19 cellular contexts compared by ENCODE assay signal in the genomic region with DNA sequence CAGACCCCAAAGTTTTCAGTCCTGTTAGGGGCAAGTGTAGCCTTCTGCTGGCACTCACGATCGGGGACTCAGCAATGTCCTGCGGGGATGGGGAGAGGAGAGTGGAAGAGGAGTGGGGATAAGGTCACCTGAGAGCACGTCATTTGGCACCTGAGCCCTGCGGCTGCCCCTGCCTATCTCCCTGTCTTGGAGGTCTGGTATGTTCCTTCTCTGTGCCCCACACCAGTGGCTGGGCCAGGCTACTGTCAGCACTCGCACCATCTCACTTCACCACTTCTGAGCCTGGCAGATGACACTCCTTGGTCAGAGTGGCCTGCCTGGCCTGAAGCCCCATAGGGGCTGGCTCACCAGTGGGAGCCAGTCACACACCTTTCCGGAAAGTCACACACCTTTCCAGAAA. TPM values are rescaled to one million over a fixed set of nuclear protein-coding genes. Genes with fewer than 3 reads are reported as not detected.
DNase-seq lines count a peak whose midpoint lies in the region; ATAC-seq and TF ChIP-seq lines count a peak whose summit lies in the region.
"Had no signal": no experiment of that assay in that cellular context is flagged by ENCODE, and none has a peak within 500 bp of the region (broad histone marks: within the 10 kb centered on the region; RNA-seq: fewer than 3 reads in every experiment).

No MANE protein-coding gene starts in this region.

- H3K9me3 Mint-ChIP-seq in natural killer cell treated with Interleukin-12 subunit alpha and Interleukin-12 subunit beta and Interleukin-15 and Interleukin-18, amount 100 ng/mL, for 72 hours, result no peaks in the 10 kb centered on the region
- no peaks in the 10 kb centered on the region for H3K9me3 Mint-ChIP-seq in natural killer cell
- no peaks in the 10 kb centered on the region for H3K9me3 Mint-ChIP-seq in chondrocyte (ENCODE audit: low read depth)
- H3K9me3 Mint-ChIP-seq: CD4-positive, alpha-beta T cell had no signal

- H3K4me1 Mint-ChIP-seq in natural killer cell treated with Interleukin-12 subunit alpha and Interleukin-12 subunit beta and Interleukin-15 and Interleukin-18, amount 100 ng/mL, for 72 hours (ENCODE audit: low read depth in 2 of 2), result peaks cover 0 to 2% of the 10 kb centered on the region in 2 donors
- H3K4me1 Mint-ChIP-seq in natural killer cell (no peaks in the 10 kb centered on the region), chondrocyte (ENCODE audit: low read depth) (peaks cover 15% of the 10 kb centered on the region)

- no peaks in the 10 kb centered on the region for H3K27me3 Mint-ChIP-seq in natural killer cell treated with Interleukin-12 subunit alpha and Interleukin-12 subunit beta and Interleukin-15 and Interleukin-18, amount 100 ng/mL, for 72 hours
- H3K27me3 Mint-ChIP-seq in natural killer cell (ENCODE audit: low read depth in 2 of 2) (no peaks in the 10 kb centered on the region), chondrocyte (ENCODE audit: low read depth) (no peaks in the 10 kb centered on the region)
- H3K27me3 Mint-ChIP-seq: CD4-positive, alpha-beta T cell had no signal

- WGBS in right cardiac atrium, result 68% methylated on average over 7 of the region's 7 CpGs

- no peak overlapping the region for H3K4me3 ChIP-seq in right cardiac atrium (ENCODE audit: low read length)
- H3K4me3 ChIP-seq: PC-9, SJSA1 had no signal

- H3K4me1 ChIP-seq in right cardiac atrium (ENCODE audit: control insufficient read depth, insufficient read depth, low read length), result peaks cover 6% of the 10 kb centered on the region
- H3K4me1 ChIP-seq: BE2C had no signal

- peak overlapping the region; percentile 95 for H3K27ac ChIP-seq in right cardiac atrium (ENCODE audit: low read length)
- H3K27ac ChIP-seq: PC-9, SJSA1 had no signal

- no peaks in the 10 kb centered on the region for H3K36me3 Mint-ChIP-seq in natural killer cell treated with Interleukin-12 subunit alpha and Interleukin-12 subunit beta and Interleukin-15 and Interleukin-18, amount 100 ng/mL, for 72 hours
- H3K36me3 Mint-ChIP-seq in natural killer cell, result no peaks in the 10 kb centered on the region
- H3K36me3 Mint-ChIP-seq in chondrocyte (ENCODE audit: low read depth), result peaks cover 27% of the 10 kb centered on the region

- intact Hi-C loops in natural killer cell (cut with micrococcal nuclease) (no loop called here), right cardiac atrium (cut with DNase I) (no loop called here)

- H3K27me3 ChIP-seq in right cardiac atrium (ENCODE audit: control insufficient read depth, insufficient read depth), result no peaks in the 10 kb centered on the region
- H3K27me3 ChIP-seq: BE2C, SJSA1 had no signal

- H3K4me3 Mint-ChIP-seq in natural killer cell treated with Interleukin-12 subunit alpha and Interleukin-12 subunit beta and Interleukin-15 and Interleukin-18, amount 100 ng/mL, for 72 hours, result no peak overlapping the region
- H3K4me3 Mint-ChIP-seq in natural killer cell (no peak overlapping the region), chondrocyte (ENCODE audit: unreplicated experiment) (no peak overlapping the region)
- H3K4me3 Mint-ChIP-seq: CD4-positive, alpha-beta T cell had no signal

- DNase-seq in natural killer cell treated with Interleukin-12 subunit alpha and Interleukin-12 subunit beta and Interleukin-15 and Interleukin-18, amount 100 ng/mL, for 72 hours (ENCODE audit: low spot score), result peak; percentile 34
- DNase-seq in natural killer cell, result no peak
- no peak for DNase-seq in chondrocyte (ENCODE audit: low spot score)
- DNase-seq in right cardiac atrium, result peak; percentile 62 to 87 (median 82)
- no peak for DNase-seq in COR-L47 (lab: John Stamatoyannopoulos, UW)
- no peak for DNase-seq in midbrain (lab: John Stamatoyannopoulos, UW)
- DNase-seq in DMS79 treated with DMSO at 0.1 percent for 48 hours (lab: John Stamatoyannopoulos, UW), result no peak
- DNase-seq: BE2C; CD4-positive, alpha-beta T cell; DMS53; GOT3; KG1; MV-4-11; NCI-H1930; NCI-H345; NCI-H524 treated with DMSO at 0.1 percent for 48 hours; PC-9 had no signal

- no peak for ATAC-seq in natural killer cell treated with Interleukin-12 subunit alpha and Interleukin-12 subunit beta and Interleukin-15 and Interleukin-18, amount 100 ng/mL, for 72 hours
- ATAC-seq in natural killer cell, result no peak
- peak; percentile 90 to 92 for ATAC-seq in right cardiac atrium
- ATAC-seq: HCT116 had no signal

- no peaks in the 10 kb centered on the region for H3K9me3 ChIP-seq in right cardiac atrium (ENCODE audit: control insufficient read depth, low read length)
- H3K9me3 ChIP-seq: BE2C, SJSA1 had no signal

- no peak overlapping the region for H3K27ac Mint-ChIP-seq in natural killer cell treated with Interleukin-12 subunit alpha and Interleukin-12 subunit beta and Interleukin-15 and Interleukin-18, amount 100 ng/mL, for 72 hours
- no peak overlapping the region for H3K27ac Mint-ChIP-seq in natural killer cell
- H3K27ac Mint-ChIP-seq in chondrocyte (ENCODE audit: unreplicated experiment), result peak overlapping the region; percentile 36
- H3K27ac Mint-ChIP-seq: CD4-positive, alpha-beta T cell had no signal

- TF ChIP-seq CTCF in natural killer cell (IDR thresholded peaks at IDR 0.05) (no peak), chondrocyte (IDR thresholded peaks at IDR 0.05) (no peak)

RNA-seq across cellular contexts. Expression of a gene that starts 20.1 kb away (rescaled TPM):
- total RNA-seq in natural killer cell treated with Interleukin-12 subunit alpha and Interleukin-12 subunit beta and Interleukin-15 and Interleukin-18, amount 100 ng/mL, for 72 hours, result under 1 TPM; 0.40 to 0.45 TPM
- total RNA-seq in natural killer cell (1 to 10 TPM in 1 of 3 donors, under 1 TPM in 2; 0.35 to 1.2 (median 0.36) TPM), chondrocyte (0.36 to 1.3 TPM (median 0.39 TPM) in 3 replicates), right cardiac atrium (10 to 100 TPM; 15.5 to 25.7 (median 21.8) TPM)
- 39.2 TPM for polyA plus RNA-seq in right cardiac atrium

RNA-seq across cellular contexts. Expression of a gene that starts 25.1 kb away (rescaled TPM):
- total RNA-seq in natural killer cell treated with Interleukin-12 subunit alpha and Interleukin-12 subunit beta and Interleukin-15 and Interleukin-18, amount 100 ng/mL, for 72 hours, result 100 to 1,000 TPM; 101 to 216 TPM
- total RNA-seq in natural killer cell, result 10 to 100 TPM; 44.0 to 54.2 (median 54.0) TPM
- 34.7 to 38.6 TPM (median 35.4 TPM) in 3 replicates for total RNA-seq in chondrocyte
- total RNA-seq in right cardiac atrium, result 10 to 100 TPM; 26.0 to 38.5 (median 33.4) TPM
- 26.9 TPM for polyA plus RNA-seq in right cardiac atrium

RNA-seq across cellular contexts. Expression of a gene that starts 40.5 kb away (rescaled TPM):
- 10 to 100 TPM; 51.2 to 68.9 TPM for total RNA-seq in natural killer cell treated with Interleukin-12 subunit alpha and Interleukin-12 subunit beta and Interleukin-15 and Interleukin-18, amount 100 ng/mL, for 72 hours
- total RNA-seq in natural killer cell (10 to 100 TPM; 33.9 to 40.3 (median 38.3) TPM), chondrocyte (54.7 to 73.3 TPM (median 55.8 TPM) in 3 replicates), right cardiac atrium (10 to 100 TPM; 35.4 to 43.5 (median 39.2) TPM)
- polyA plus RNA-seq in right cardiac atrium, result 35.2 TPM

RNA-seq across cellular contexts. Expression of a gene that starts 55.8 kb away (rescaled TPM):
- 10 to 100 TPM; 42.6 to 71.1 TPM for total RNA-seq in natural killer cell treated with Interleukin-12 subunit alpha and Interleukin-12 subunit beta and Interleukin-15 and Interleukin-18, amount 100 ng/mL, for 72 hours
- 10 to 100 TPM; 25.2 to 32.1 (median 31.7) TPM for total RNA-seq in natural killer cell
- total RNA-seq in chondrocyte, result 16.6 to 27.1 TPM (median 17.7 TPM) in 3 replicates
- total RNA-seq in right cardiac atrium, result 10 to 100 TPM; 17.5 to 18.6 (median 18.2) TPM
- 9.6 TPM for polyA plus RNA-seq in right cardiac atrium

Comparison
In these comparisons a context has a peak if more than half of its experiments do, and no peak if none do; other contexts are left out.
1. DNase-seq: peak in natural killer cell treated with Interleukin-12 subunit alpha and Interleukin-12 subunit beta and Interleukin-15 and Interleukin-18, amount 100 ng/mL, for 72 hours (single experiment) and right cardiac atrium (3 of 3); none in natural killer cell (single experiment), chondrocyte (single experiment), COR-L47 (single experiment), midbrain (single experiment) and DMS79 treated with DMSO at 0.1 percent for 48 hours (single experiment).
2. ATAC-seq: peak in right cardiac atrium (2 of 2); none in natural killer cell treated with Interleukin-12 subunit alpha and Interleukin-12 subunit beta and Interleukin-15 and Interleukin-18, amount 100 ng/mL, for 72 hours (0 of 2) and natural killer cell (0 of 3).